Comparison of ENCODE assay signal across 8 cellular contexts in genomic region chr13:37602743-37603381, GRCh38. TPM values are rescaled to one million over a fixed set of nuclear protein-coding genes. Genes with fewer than 3 reads are reported as not detected.
DNase-seq lines count a peak whose midpoint lies in the region; ATAC-seq and TF ChIP-seq lines count a peak whose summit lies in the region.

No MANE protein-coding gene starts in this region.

- TF ChIP-seq CTCF in heart left ventricle (IDR thresholded peaks at IDR 0.05): peak; percentile 36 to 75 (median 66)
- peak in 1 of 2 donors; percentile 78 for TF ChIP-seq CTCF in right atrium auricular region (IDR thresholded peaks at IDR 0.05)
- TF ChIP-seq CTCF in SK-N-SH (IDR thresholded peaks at IDR 0.05): peak; percentile 77
- peak; percentile 43 for TF ChIP-seq CTCF in glutamatergic neuron (IDR thresholded peaks at IDR 0.05; ENCODE audit: partially characterized antibody, unreplicated experiment)
- peak; percentile 39 to 58 (median 52) for TF ChIP-seq CTCF in uterus (IDR thresholded peaks at IDR 0.05)

- H3K4me1 ChIP-seq in heart left ventricle (peaks cover 0 to 15% (median 0%) of the 10 kb centered on the region in 12 donors), right atrium auricular region (peaks cover 0 to 4% of the 10 kb centered on the region in 2 donors), SK-N-SH (ENCODE audit: control insufficient read depth in 1 of 2, insufficient read depth in 2 of 2, low read depth in 1 of 2, low read length in 1 of 2) (peaks cover 0 to 13% of the 10 kb centered on the region in 2 experiments; a peak in 2 of 4 replicates), uterus (no peaks in the 10 kb centered on the region)

- peak; percentile 63 for TF ChIP-seq RAD21 in SK-N-SH (IDR thresholded peaks at IDR 0.05; ENCODE audit: low read length)

- CTCF ChIA-PET in SK-N-SH (lab: Yijun Ruan, JAX): interaction anchor here (1.0 to 2.5 kb wide), 6 partner anchors 15 to 528 kb away, joined by 3 to 6 read pairs (median 4); no protein-coding TSS in a partner anchor
- CTCF ChIA-PET in activated naive CD4-positive, alpha-beta T cell treated with anti-CD3 and anti-CD28 coated beads, Interleukin-2, amount 10 ng/mL, durations not matched to agents 7 days and 5 days (lab: Charles Lee): no interaction called here

- H3K79me2 ChIP-seq in SK-N-SH (ENCODE audit: insufficient read depth): peaks cover 31% of the 10 kb centered on the region

- no peak for TF ChIP-seq EP300 in SK-N-SH (IDR thresholded peaks at IDR 0.05; ENCODE audit: borderline replicate concordance in 1 of 2, low read depth in 1 of 2, low read length in 1 of 2)

- no peak overlapping the region for H3K4me2 ChIP-seq in SK-N-SH

- WGBS in heart left ventricle, 4 donors: 68 to 74% (median 69%) methylated on average over 5 of the region's 5 CpGs
- 31% methylated on average over 5 of the region's 5 CpGs for WGBS in SK-N-SH (ENCODE audit: low lambda C conversion rate)

- no peaks in the 10 kb centered on the region for H3K9me2 ChIP-seq in SK-N-SH

- peaks cover 14% of the 10 kb centered on the region for H3F3A ChIP-seq in SK-N-SH (replicated peaks; ENCODE audit: insufficient read depth)

- H3K4me3 Mint-ChIP-seq in glutamatergic neuron (ENCODE audit: unreplicated experiment): no peak overlapping the region
- H3K4me3 Mint-ChIP-seq in activated naive CD4-positive, alpha-beta T cell treated with anti-CD3 and anti-CD28 coated beads, Interleukin-2, amount 10 ng/mL, durations not matched to agents 7 days and 5 days: no peak overlapping the region

- no peaks in the 10 kb centered on the region for H3K9me3 Mint-ChIP-seq in glutamatergic neuron (ENCODE audit: unreplicated experiment)
- no peaks in the 10 kb centered on the region for H3K9me3 Mint-ChIP-seq in activated naive CD4-positive, alpha-beta T cell treated with anti-CD3 and anti-CD28 coated beads, Interleukin-2, amount 10 ng/mL, durations not matched to agents 7 days and 5 days

- H3K9me3 ChIP-seq in heart left ventricle: peaks cover 0 to 12% (median 0%) of the 10 kb centered on the region in 12 donors
- H3K9me3 ChIP-seq in right atrium auricular region: peaks cover 0 to 4% of the 10 kb centered on the region in 2 donors
- H3K9me3 ChIP-seq in SK-N-SH: no peaks in the 10 kb centered on the region
- no peaks in the 10 kb centered on the region for H3K9me3 ChIP-seq in uterus

- H2AFZ ChIP-seq in SK-N-SH (ENCODE audit: low read depth): no peak overlapping the region

- intact Hi-C loops in heart left ventricle (cut with DNase I): loop anchor here (1.0 to 10.0 kb wide), 6 partner anchors 494 to 529 kb away; no protein-coding TSS in a partner anchor
- intact Hi-C loops in uterus (cut with DNase I; ENCODE audit: low total_unique reads): loop anchor here (5.0 kb wide), 1 partner anchor 491 kb away; no protein-coding TSS in a partner anchor

- H3K36me3 ChIP-seq in heart left ventricle: no peaks in the 10 kb centered on the region
- no peaks in the 10 kb centered on the region for H3K36me3 ChIP-seq in right atrium auricular region
- H3K36me3 ChIP-seq in SK-N-SH (replicated peaks in 1 of 2; ENCODE audit: control insufficient read depth in 1 of 2, insufficient read depth in 2 of 2, low read length in 1 of 2): no peaks in the 10 kb centered on the region
- H3K36me3 ChIP-seq in uterus: no peaks in the 10 kb centered on the region

- POLR2A ChIA-PET in SK-N-SH (lab: Yijun Ruan, JAX): no interaction called here

- no peak overlapping the region; the same call in 1 of the 2 replicates for H3K9ac ChIP-seq in SK-N-SH

- H3K27me3 ChIP-seq in heart left ventricle: no peaks in the 10 kb centered on the region
- H3K27me3 ChIP-seq in right atrium auricular region: no peaks in the 10 kb centered on the region
- no peaks in the 10 kb centered on the region for H3K27me3 ChIP-seq in SK-N-SH (ENCODE audit: insufficient read depth)
- no peaks in the 10 kb centered on the region for H3K27me3 ChIP-seq in uterus

- ATAC-seq in heart left ventricle: peak in 1 of 4 donors; percentile 63
- no peak for ATAC-seq in GM21723 (IDR thresholded peaks at IDR 0.05; ENCODE audit: unreplicated experiment)

- no peaks in the 10 kb centered on the region for H3K27me3 Mint-ChIP-seq in glutamatergic neuron (ENCODE audit: unreplicated experiment)
- no peaks in the 10 kb centered on the region for H3K27me3 Mint-ChIP-seq in activated naive CD4-positive, alpha-beta T cell treated with anti-CD3 and anti-CD28 coated beads, Interleukin-2, amount 10 ng/mL, durations not matched to agents 7 days and 5 days

- H3K27ac ChIP-seq in heart left ventricle (no peak overlapping the region), right atrium auricular region (no peak overlapping the region), SK-N-SH (ENCODE audit: low read depth in 2 of 2, low read length in 1 of 2) (peak overlapping the region in 1 of 2 experiments; percentile 60; a peak in 1 of 4 replicates), uterus (no peak overlapping the region)

- H3K27ac Mint-ChIP-seq in glutamatergic neuron (ENCODE audit: unreplicated experiment): no peak overlapping the region
- H3K27ac Mint-ChIP-seq in activated naive CD4-positive, alpha-beta T cell treated with anti-CD3 and anti-CD28 coated beads, Interleukin-2, amount 10 ng/mL, durations not matched to agents 7 days and 5 days: no peak overlapping the region

- H3K4me1 Mint-ChIP-seq in glutamatergic neuron (ENCODE audit: low read depth, unreplicated experiment): peaks cover 11% of the 10 kb centered on the region
- no peaks in the 10 kb centered on the region for H3K4me1 Mint-ChIP-seq in activated naive CD4-positive, alpha-beta T cell treated with anti-CD3 and anti-CD28 coated beads, Interleukin-2, amount 10 ng/mL, durations not matched to agents 7 days and 5 days

- TF ChIP-seq POLR2A in heart left ventricle (IDR thresholded peaks at IDR 0.05) (no peak), uterus (IDR thresholded peaks at IDR 0.05) (no peak)

- H4K20me1 ChIP-seq in SK-N-SH (ENCODE audit: insufficient read depth): no peaks in the 10 kb centered on the region; the same call in 1 of the 2 replicates

- H3K36me3 Mint-ChIP-seq in glutamatergic neuron (ENCODE audit: unreplicated experiment): no peaks in the 10 kb centered on the region
- no peaks in the 10 kb centered on the region for H3K36me3 Mint-ChIP-seq in activated naive CD4-positive, alpha-beta T cell treated with anti-CD3 and anti-CD28 coated beads, Interleukin-2, amount 10 ng/mL, durations not matched to agents 7 days and 5 days

- H3K4me3 ChIP-seq in heart left ventricle (no peak overlapping the region), right atrium auricular region (no peak overlapping the region), SK-N-SH (ENCODE audit: low read depth in 2 of 2, low read length in 1 of 2) (no peak overlapping the region), uterus (no peak overlapping the region)

- DNase-seq in heart left ventricle: no peak
- no peak for DNase-seq in right atrium auricular region (ENCODE audit: low spot score)
- peak; percentile 3 for DNase-seq in SK-N-SH
- no peak for DNase-seq in glutamatergic neuron
- no peak for DNase-seq in uterus
- no peak for DNase-seq in NCI-H2029 treated with DMSO at 0.1 percent for 48 hours (lab: John Stamatoyannopoulos, UW)
- no peak for DNase-seq in activated naive CD4-positive, alpha-beta T cell treated with anti-CD3 and anti-CD28 coated beads, Interleukin-2, amount 10 ng/mL, durations not matched to agents 7 days and 5 days

TF ChIP-seq in SK-N-SH, 30 proteins besides CTCF, POLR2A, EP300 and RAD21:
- no peak for TF ChIP-seq USF2 (IDR thresholded peaks at IDR 0.05; ENCODE audit: borderline replicate concordance, low read depth, low read length)
- no peak for TF ChIP-seq SIN3A (IDR thresholded peaks at IDR 0.05; ENCODE audit: borderline replicate concordance, low read depth, low read length)
- TF ChIP-seq RCOR1 (IDR thresholded peaks at IDR 0.05; ENCODE audit: low read length): no peak
- TF ChIP-seq SMC3 (IDR thresholded peaks at IDR 0.05; ENCODE audit: low read depth, low read length): peak; percentile 44

RNA-seq across cellular contexts. Expression of gene POSTN, which starts 4.3 kb away (rescaled TPM):
- 100 to 1,000 TPM in 1 of 9 donors, 10 to 100 TPM in 7, 1 to 10 TPM in 1; 8.7 to 102 (median 22.9) TPM for total RNA-seq in heart left ventricle
- polyA plus RNA-seq in heart left ventricle: 10 to 100 TPM; 24.2 to 27.5 TPM
- total RNA-seq in right atrium auricular region: 100 to 1,000 TPM in 1 of 2 donors, 10 to 100 TPM in 1; 81.2 to 108 TPM
- 577 and 1,227 TPM in 2 replicates for polyA plus RNA-seq in SK-N-SH (2012; rRNA removed)
- 938 and 1,345 TPM in 2 replicates for polyA plus RNA-seq in SK-N-SH (2012; cell fraction: cytosol; rRNA removed)
- 502 and 1,411 TPM in 2 replicates for polyA plus RNA-seq in SK-N-SH (2012; cell fraction: nucleus; rRNA removed)
- total RNA-seq in glutamatergic neuron (ENCODE audit: unreplicated experiment): 0.34 TPM
- total RNA-seq in uterus: 100 to 1,000 TPM in 1 of 4 donors, 10 to 100 TPM in 3; 67.9 to 778 (median 76.4) TPM
